In the genomic region with DNA sequence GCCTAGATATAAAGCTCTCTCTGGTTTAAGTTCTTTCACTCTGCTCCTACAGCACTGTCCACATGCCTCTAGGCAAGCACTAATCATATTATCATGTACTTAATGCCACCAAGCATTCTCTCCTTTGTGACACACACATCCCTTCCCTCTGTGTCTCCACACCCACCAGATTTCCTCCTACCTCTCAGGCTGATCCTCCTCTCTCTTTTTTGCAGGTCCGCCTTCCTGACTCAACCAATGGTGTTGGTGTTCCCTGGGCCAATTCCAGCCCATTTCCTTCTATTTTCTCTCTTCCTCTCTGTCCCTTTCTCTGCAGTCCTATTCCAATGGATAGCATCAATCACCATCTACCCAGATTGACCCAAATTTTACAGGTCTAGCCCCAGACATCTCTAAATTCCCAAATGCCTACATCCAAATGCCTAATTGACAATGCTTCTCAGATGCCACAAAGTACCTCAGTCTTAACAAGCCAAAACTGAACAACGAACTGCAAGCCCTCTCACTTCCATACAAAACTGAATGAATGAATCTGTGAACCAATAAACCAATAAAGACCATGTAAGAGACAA, we compare ENCODE assay signal across 8 cellular contexts. TPM values are rescaled to one million over a fixed set of nuclear protein-coding genes. Genes with fewer than 3 reads are reported as not detected.
DNase-seq lines count a peak whose midpoint lies in the region; ATAC-seq and TF ChIP-seq lines count a peak whose summit lies in the region.

No MANE protein-coding gene starts in this region.

- H3F3A ChIP-seq in smooth muscle cell (ENCODE audit: low read depth), result peaks cover 20% of the 10 kb centered on the region

- H3K27ac Mint-ChIP-seq in activated naive CD4-positive, alpha-beta T cell treated with anti-CD3 and anti-CD28 coated beads, Interleukin-2, amount 10 ng/mL, durations not matched to agents 7 days and 5 days, result no peak overlapping the region
- H3K27ac Mint-ChIP-seq in activated B cell treated with CpG ODN at 0.5 μM for 24 hours, result peak overlapping the region; percentile 81

- ATAC-seq in HG03159 (IDR thresholded peaks at IDR 0.05; ENCODE audit: unreplicated experiment), result peak; percentile 3
- no peak for ATAC-seq in activated B cell treated with CpG ODN at 0.5 μM for 24 hours (ENCODE audit: low read depth)
- ATAC-seq in right cardiac atrium, result peak; percentile 27 to 48

- H3K4me3 ChIP-seq in right cardiac atrium (ENCODE audit: low read length), result peak overlapping the region; percentile 59
- H3K4me3 ChIP-seq in smooth muscle cell, result peak overlapping the region; percentile 74

- H3K36me3 ChIP-seq in smooth muscle cell (ENCODE audit: low read depth), result no peaks in the 10 kb centered on the region

- H3K9me3 ChIP-seq in right cardiac atrium (ENCODE audit: control insufficient read depth, low read length), result no peaks in the 10 kb centered on the region
- H3K9me3 ChIP-seq in smooth muscle cell (replicated peaks; ENCODE audit: low read depth), result no peaks in the 10 kb centered on the region

- peak overlapping the region; percentile 97 for H3K4me2 ChIP-seq in smooth muscle cell

- H3K79me2 ChIP-seq in smooth muscle cell (ENCODE audit: low read depth), result no peaks in the 10 kb centered on the region

- no peak for TF ChIP-seq CTCF in activated B cell treated with CpG ODN at 0.5 μM for 24 hours (IDR thresholded peaks at IDR 0.05)
- TF ChIP-seq CTCF in smooth muscle cell (IDR thresholded peaks at IDR 0.05; ENCODE audit: borderline replicate concordance, insufficient read depth, poor library complexity, severe bottlenecking), result no peak

- no peak for DNase-seq in activated naive CD4-positive, alpha-beta T cell treated with anti-CD3 and anti-CD28 coated beads, Interleukin-2, amount 10 ng/mL, durations not matched to agents 7 days and 5 days
- no peak for DNase-seq in activated naive CD4-positive, alpha-beta T cell treated with Interleukin-2 at 50 U/mL for 16 hours
- DNase-seq in activated B cell treated with CpG ODN at 0.5 μM for 24 hours, result no peak
- DNase-seq in right cardiac atrium, result peak in 1 of 3 donors; percentile 10
- DNase-seq in smooth muscle cell (lab: John Stamatoyannopoulos, UW; ENCODE audit: unreplicated experiment), result no peak
- no peak for DNase-seq in stimulated activated CD4-positive, alpha-beta T cell treated with anti-CD3 and anti-CD28 coated beads, Interleukin-4, amount 100 ng/mL, for 1 hour
- DNase-seq in SKM-1 (lab: John Stamatoyannopoulos, UW; ENCODE audit: unreplicated experiment), result no peak

- H3K9ac ChIP-seq in smooth muscle cell (ENCODE audit: low read depth), result peak overlapping the region; percentile 26

- no peaks in the 10 kb centered on the region for H3K4me1 ChIP-seq in right cardiac atrium (ENCODE audit: control insufficient read depth, insufficient read depth, low read length)
- H3K4me1 ChIP-seq in smooth muscle cell (ENCODE audit: low read depth), result peaks cover 14% of the 10 kb centered on the region

- peak overlapping the region; percentile 76 for H3K4me3 Mint-ChIP-seq in activated naive CD4-positive, alpha-beta T cell treated with anti-CD3 and anti-CD28 coated beads, Interleukin-2, amount 10 ng/mL, durations not matched to agents 7 days and 5 days
- peak overlapping the region; percentile 93 for H3K4me3 Mint-ChIP-seq in activated B cell treated with CpG ODN at 0.5 μM for 24 hours

- intact Hi-C loops in activated B cell treated with CpG ODN at 0.5 μM for 24 hours (cut with micrococcal nuclease) (loop anchor here (5.0 to 10.0 kb wide), 3 partner anchors 153 to 589 kb away; a partner anchor contains a TSS), right cardiac atrium (cut with DNase I) (no loop called here)

- no peaks in the 10 kb centered on the region for H3K9me3 Mint-ChIP-seq in activated naive CD4-positive, alpha-beta T cell treated with anti-CD3 and anti-CD28 coated beads, Interleukin-2, amount 10 ng/mL, durations not matched to agents 7 days and 5 days
- H3K9me3 Mint-ChIP-seq in activated B cell treated with CpG ODN at 0.5 μM for 24 hours, result no peaks in the 10 kb centered on the region

- CTCF ChIA-PET in activated naive CD4-positive, alpha-beta T cell treated with anti-CD3 and anti-CD28 coated beads, Interleukin-2, amount 10 ng/mL, durations not matched to agents 7 days and 5 days (lab: Charles Lee), result no interaction called here
- CTCF ChIA-PET in activated B cell treated with CpG ODN at 0.5 μM for 24 hours (lab: Charles Lee), result no interaction called here

- 41% methylated on average over 2 of the region's 2 CpGs for WGBS in right cardiac atrium
- 52% methylated on average over 2 of the region's 2 CpGs for WGBS in smooth muscle cell (ENCODE audit: low lambda C conversion rate)

- H4K20me1 ChIP-seq in smooth muscle cell (ENCODE audit: low read depth), result no peaks in the 10 kb centered on the region

- no peaks in the 10 kb centered on the region for H3K36me3 Mint-ChIP-seq in activated naive CD4-positive, alpha-beta T cell treated with anti-CD3 and anti-CD28 coated beads, Interleukin-2, amount 10 ng/mL, durations not matched to agents 7 days and 5 days
- peaks cover 2% of the 10 kb centered on the region for H3K36me3 Mint-ChIP-seq in activated B cell treated with CpG ODN at 0.5 μM for 24 hours (ENCODE audit: low read depth)

- peak overlapping the region; percentile 97 for H2AFZ ChIP-seq in smooth muscle cell (ENCODE audit: low read depth)

- peaks cover 18% of the 10 kb centered on the region for H3K4me1 Mint-ChIP-seq in activated naive CD4-positive, alpha-beta T cell treated with anti-CD3 and anti-CD28 coated beads, Interleukin-2, amount 10 ng/mL, durations not matched to agents 7 days and 5 days
- H3K4me1 Mint-ChIP-seq in activated B cell treated with CpG ODN at 0.5 μM for 24 hours, result peaks cover 19% of the 10 kb centered on the region

- peaks cover 36% of the 10 kb centered on the region for H3K27me3 Mint-ChIP-seq in activated naive CD4-positive, alpha-beta T cell treated with anti-CD3 and anti-CD28 coated beads, Interleukin-2, amount 10 ng/mL, durations not matched to agents 7 days and 5 days
- H3K27me3 Mint-ChIP-seq in activated B cell treated with CpG ODN at 0.5 μM for 24 hours, result no peaks in the 10 kb centered on the region

- no peaks in the 10 kb centered on the region for H3K27me3 ChIP-seq in right cardiac atrium (ENCODE audit: control insufficient read depth, insufficient read depth)
- H3K27me3 ChIP-seq in smooth muscle cell (ENCODE audit: low read depth), result no peaks in the 10 kb centered on the region

- H3K27ac ChIP-seq in right cardiac atrium (ENCODE audit: low read length) (no peak overlapping the region), smooth muscle cell (ENCODE audit: low read depth) (peak overlapping the region; percentile 82)

- POLR2A ChIA-PET in activated B cell treated with CpG ODN at 0.5 μM for 24 hours (lab: Charles Lee), result no interaction called here

RNA-seq across cellular contexts. Expression of a gene that starts 0.5 kb away (rescaled TPM):
- 5.3 and 5.4 TPM in 2 replicates for total RNA-seq in activated B cell treated with CpG ODN at 0.5 μM for 24 hours
- 1 to 10 TPM in 1 of 4 donors, under 1 TPM in 3; 0.54 to 1.0 (median 0.81) TPM for total RNA-seq in right cardiac atrium
- 0.14 TPM for polyA plus RNA-seq in right cardiac atrium
- 5.2 and 9.1 TPM in 2 replicates for total RNA-seq in smooth muscle cell
- polyA plus RNA-seq in smooth muscle cell, result 2.8 TPM in 2 replicates

RNA-seq across cellular contexts. Expression of a gene that starts 4.9 kb away (rescaled TPM):
- total RNA-seq in activated B cell treated with CpG ODN at 0.5 μM for 24 hours (not detected in 2 replicates), right cardiac atrium (not detected), smooth muscle cell (not detected in 2 replicates)
- polyA plus RNA-seq in right cardiac atrium (not detected), smooth muscle cell (not detected in 2 replicates)

RNA-seq across cellular contexts. Expression of a gene that starts 33.4 kb away (rescaled TPM):
- total RNA-seq in activated B cell treated with CpG ODN at 0.5 μM for 24 hours, result not detected in 2 replicates
- not detected for total RNA-seq in right cardiac atrium
- polyA plus RNA-seq in right cardiac atrium, result not detected
- 0.13 TPM in 1 of 2 replicates, not detected in the other for total RNA-seq in smooth muscle cell
- polyA plus RNA-seq in smooth muscle cell, result not detected in 2 replicates

RNA-seq across cellular contexts. Expression of a gene that starts 49.3 kb away (rescaled TPM):
- total RNA-seq in activated B cell treated with CpG ODN at 0.5 μM for 24 hours, result not detected in 2 replicates
- total RNA-seq in right cardiac atrium, result not detected
- polyA plus RNA-seq in right cardiac atrium, result not detected
- not detected in 2 replicates for total RNA-seq in smooth muscle cell
- not detected in 2 replicates for polyA plus RNA-seq in smooth muscle cell
